ENCODE assay signal across 24 cellular contexts in the genomic region with DNA sequence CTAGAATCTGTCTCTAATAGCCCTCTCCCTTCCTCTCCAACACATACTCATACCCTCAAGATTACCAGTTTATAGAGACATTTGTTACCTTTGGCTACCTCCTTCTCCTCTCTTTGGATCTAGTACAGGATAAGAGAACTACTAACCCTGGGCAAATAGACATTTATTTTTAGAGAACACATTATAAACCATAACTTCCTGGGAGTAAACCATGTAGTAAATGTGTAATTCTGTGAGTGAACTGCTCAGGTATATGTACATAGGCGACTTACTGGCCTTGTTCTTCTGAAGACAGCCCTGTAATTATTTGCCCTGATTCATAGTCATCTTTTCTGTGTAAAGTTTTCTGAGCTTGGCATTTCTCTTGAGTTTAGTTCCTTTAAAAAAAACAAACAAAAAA.
A peak's percentile ranks its signal among the peaks of the same experiment; 100 is the strongest.
DNase-seq lines count a peak whose midpoint lies in the region; ATAC-seq and TF ChIP-seq lines count a peak whose summit lies in the region.
"Had no signal": no experiment of that assay in that cellular context is flagged by ENCODE, and none has a peak within 500 bp of the region (broad histone marks: within the 10 kb centered on the region; RNA-seq: fewer than 3 reads in every experiment).

No MANE protein-coding gene starts in this region.

- H3K27me3 Mint-ChIP-seq in activated naive CD8-positive, alpha-beta T cell treated with anti-CD3 and anti-CD28 coated beads, Interleukin-2, amount 10 ng/mL, durations not matched to agents 7 days and 5 days, result no peaks in the 10 kb centered on the region
- H3K27me3 Mint-ChIP-seq in activated naive CD8-positive, alpha-beta T cell treated with anti-CD3 and anti-CD28 coated beads, Interleukin-2, amount 50 U/mL, for 24 hours, result no peaks in the 10 kb centered on the region
- no peaks in the 10 kb centered on the region for H3K27me3 Mint-ChIP-seq in activated T-helper 17 cell treated with anti-CD3 and anti-CD28 coated beads, Interleukin-2, amount 50 U/mL, for 72 hours
- no peaks in the 10 kb centered on the region for H3K27me3 Mint-ChIP-seq in mesothelial cell of epicardium (ENCODE audit: low read depth)
- no peaks in the 10 kb centered on the region for H3K27me3 Mint-ChIP-seq in CD8-positive, alpha-beta memory T cell
- H3K27me3 Mint-ChIP-seq: stimulated activated memory B cell treated with anti-CD40 and anti-IgM and Interleukin-4, amounts not matched to agents 10 μg/mL and 1 μg/mL and 100 μg/mL, for 72 hours had no signal

- no peaks in the 10 kb centered on the region for H3K9me3 ChIP-seq in CD8-positive, alpha-beta memory T cell (ENCODE audit: low read length)
- no peaks in the 10 kb centered on the region for H3K9me3 ChIP-seq in ovary
- H3K9me3 ChIP-seq: HAP-1, Peyer's patch, SJCRH30, testis had no signal

- TF ChIP-seq EP300 in ovary (IDR thresholded peaks at IDR 0.05), result no peak

- no peak for TF ChIP-seq CTCF in mesothelial cell of epicardium (IDR thresholded peaks at IDR 0.05; ENCODE audit: unreplicated experiment)
- no peak for TF ChIP-seq CTCF in ovary (IDR thresholded peaks at IDR 0.05)

- ATAC-seq in activated naive CD8-positive, alpha-beta T cell treated with anti-CD3 and anti-CD28 coated beads, Interleukin-2, amount 10 ng/mL, durations not matched to agents 7 days and 5 days (ENCODE audit: low read depth), result no peak
- no peak for ATAC-seq in activated naive CD8-positive, alpha-beta T cell treated with anti-CD3 and anti-CD28 coated beads, Interleukin-2, amount 50 U/mL, for 24 hours
- peak; percentile 32 for ATAC-seq in activated T-helper 17 cell treated with anti-CD3 and anti-CD28 coated beads, Interleukin-2, amount 50 U/mL, for 72 hours (replicated peaks)
- no peak for ATAC-seq in GM18520 (IDR thresholded peaks at IDR 0.05; ENCODE audit: unreplicated experiment)
- ATAC-seq: stimulated activated memory B cell treated with anti-CD40 and anti-IgM and Interleukin-4, amounts not matched to agents 10 μg/mL and 1 μg/mL and 100 μg/mL, for 72 hours had no signal

- no peak for TF ChIP-seq POLR2A in ovary (IDR thresholded peaks at IDR 0.05)

- H3K36me3 ChIP-seq in CD8-positive, alpha-beta memory T cell (ENCODE audit: insufficient read depth, low read length), result no peaks in the 10 kb centered on the region
- no peaks in the 10 kb centered on the region for H3K36me3 ChIP-seq in ovary
- H3K36me3 ChIP-seq: Peyer's patch, SJCRH30 had no signal

- POLR2A ChIA-PET in activated naive CD8-positive, alpha-beta T cell treated with anti-CD3 and anti-CD28 coated beads, Interleukin-2, amount 10 ng/mL, durations not matched to agents 7 days and 5 days (lab: Charles Lee), result no interaction called here
- POLR2A ChIA-PET in CD8-positive, alpha-beta memory T cell (lab: Charles Lee), result no interaction called here

- CTCF ChIA-PET in CD8-positive, alpha-beta memory T cell (lab: Charles Lee), result no interaction called here

- H3K27ac ChIP-seq in CD8-positive, alpha-beta memory T cell (ENCODE audit: low read depth, low read length), result no peak overlapping the region
- no peak overlapping the region for H3K27ac ChIP-seq in ovary
- H3K27ac ChIP-seq: BLaER1 treated with 17β-estradiol and CSF1 and Interleukin-3, amounts not matched to agents 10 nM and 100 nM; dorsolateral prefrontal cortex; Peyer's patch; SJCRH30; spleen; testis had no signal

- 96 to 100% (median 97%) methylated on average over 1 of the region's 1 CpG for WGBS in ovary, 3 donors

- no peak overlapping the region for H3K4me3 ChIP-seq in CD8-positive, alpha-beta memory T cell (ENCODE audit: low read length)
- H3K4me3 ChIP-seq in ovary, result no peak overlapping the region
- H3K4me3 ChIP-seq: BLaER1 treated with 17β-estradiol and CSF1 and Interleukin-3, amounts not matched to agents 10 nM and 100 nM; dorsolateral prefrontal cortex; HAP-1; Peyer's patch; SJCRH30; spleen; testis had no signal

- H3K4me3 Mint-ChIP-seq in activated naive CD8-positive, alpha-beta T cell treated with anti-CD3 and anti-CD28 coated beads, Interleukin-2, amount 10 ng/mL, durations not matched to agents 7 days and 5 days, result peak overlapping the region; percentile 4
- no peak overlapping the region for H3K4me3 Mint-ChIP-seq in activated naive CD8-positive, alpha-beta T cell treated with anti-CD3 and anti-CD28 coated beads, Interleukin-2, amount 50 U/mL, for 24 hours
- peak overlapping the region; percentile 26 for H3K4me3 Mint-ChIP-seq in activated T-helper 17 cell treated with anti-CD3 and anti-CD28 coated beads, Interleukin-2, amount 50 U/mL, for 72 hours
- no peak overlapping the region for H3K4me3 Mint-ChIP-seq in mesothelial cell of epicardium
- peak overlapping the region in 3 of 7 donors; percentile 2 to 45 (median 7) for H3K4me3 Mint-ChIP-seq in CD8-positive, alpha-beta memory T cell
- H3K4me3 Mint-ChIP-seq: stimulated activated memory B cell treated with anti-CD40 and anti-IgM and Interleukin-4, amounts not matched to agents 10 μg/mL and 1 μg/mL and 100 μg/mL, for 72 hours had no signal

- no peak for DNase-seq in activated naive CD8-positive, alpha-beta T cell treated with anti-CD3 and anti-CD28 coated beads, Interleukin-2, amount 10 ng/mL, durations not matched to agents 7 days and 5 days
- DNase-seq in activated naive CD8-positive, alpha-beta T cell treated with anti-CD3 and anti-CD28 coated beads, Interleukin-2, amount 50 U/mL, for 24 hours, result no peak
- DNase-seq in mesothelial cell of epicardium (ENCODE audit: low spot score in 2 of 2, unreplicated experiment in 2 of 2) (no peak), ovary (no peak)
- DNase-seq in CD8-positive, alpha-beta memory T cell, result no peak
- DNase-seq: activated CD4-positive, alpha-beta T cell treated with anti-CD3 and anti-CD28 coated beads, Interleukin-2, amount 50 U/mL, for 1 hour; activated gamma-delta T cell treated with Interleukin-2 at 50 U/mL for 16 hours; amygdala; dorsolateral prefrontal cortex; head of caudate nucleus; Karpas-422; NCI-H1694; NCI-H2171 treated with DMSO at 0.1 percent for 48 hours; NCI-H526 treated with DMSO at 0.1 percent for 48 hours; Peyer's patch; SJCRH30; spleen; stimulated activated CD4-positive, alpha-beta T cell treated with anti-CD3 and anti-CD28 coated beads, Interleukin-2, amount 100 ng/mL, for 48 hours; testis had no signal

- no peaks in the 10 kb centered on the region for H3K4me1 ChIP-seq in CD8-positive, alpha-beta memory T cell (ENCODE audit: insufficient read depth, low read length)
- H3K4me1 ChIP-seq in ovary (ENCODE audit: insufficient read depth), result peaks cover 4% of the 10 kb centered on the region
- H3K4me1 ChIP-seq: HAP-1, Peyer's patch, SJCRH30, testis had no signal

- no peaks in the 10 kb centered on the region for H3K27me3 ChIP-seq in CD8-positive, alpha-beta memory T cell (ENCODE audit: insufficient read depth, low read length, poor library complexity, severe bottlenecking)
- no peaks in the 10 kb centered on the region for H3K27me3 ChIP-seq in ovary
- H3K27me3 ChIP-seq: BLaER1 treated with 17β-estradiol and CSF1 and Interleukin-3, amounts not matched to agents 10 nM and 100 nM; dorsolateral prefrontal cortex; Peyer's patch; SJCRH30; spleen; testis had no signal

- intact Hi-C loops in ovary (cut with DNase I), result no loop called here

- peaks cover 14% of the 10 kb centered on the region for H3K4me1 Mint-ChIP-seq in activated naive CD8-positive, alpha-beta T cell treated with anti-CD3 and anti-CD28 coated beads, Interleukin-2, amount 10 ng/mL, durations not matched to agents 7 days and 5 days
- peaks cover 37% of the 10 kb centered on the region for H3K4me1 Mint-ChIP-seq in activated naive CD8-positive, alpha-beta T cell treated with anti-CD3 and anti-CD28 coated beads, Interleukin-2, amount 50 U/mL, for 24 hours
- peaks cover 17% of the 10 kb centered on the region for H3K4me1 Mint-ChIP-seq in activated T-helper 17 cell treated with anti-CD3 and anti-CD28 coated beads, Interleukin-2, amount 50 U/mL, for 72 hours
- H3K4me1 Mint-ChIP-seq in mesothelial cell of epicardium, result peaks cover 24% of the 10 kb centered on the region
- peaks cover 65 to 86% (median 71%) of the 10 kb centered on the region in 3 donors for H3K4me1 Mint-ChIP-seq in CD8-positive, alpha-beta memory T cell

- H3K27ac Mint-ChIP-seq in activated naive CD8-positive, alpha-beta T cell treated with anti-CD3 and anti-CD28 coated beads, Interleukin-2, amount 10 ng/mL, durations not matched to agents 7 days and 5 days, result peak overlapping the region; percentile 5
- no peak overlapping the region for H3K27ac Mint-ChIP-seq in activated naive CD8-positive, alpha-beta T cell treated with anti-CD3 and anti-CD28 coated beads, Interleukin-2, amount 50 U/mL, for 24 hours
- peak overlapping the region; percentile 11 for H3K27ac Mint-ChIP-seq in activated T-helper 17 cell treated with anti-CD3 and anti-CD28 coated beads, Interleukin-2, amount 50 U/mL, for 72 hours
- peak overlapping the region; percentile 64 for H3K27ac Mint-ChIP-seq in mesothelial cell of epicardium
- peak overlapping the region in 4 of 8 donors; percentile 41 to 54 (median 48) for H3K27ac Mint-ChIP-seq in CD8-positive, alpha-beta memory T cell
- H3K27ac Mint-ChIP-seq: stimulated activated memory B cell treated with anti-CD40 and anti-IgM and Interleukin-4, amounts not matched to agents 10 μg/mL and 1 μg/mL and 100 μg/mL, for 72 hours had no signal

- peaks cover 26% of the 10 kb centered on the region for H3K36me3 Mint-ChIP-seq in activated naive CD8-positive, alpha-beta T cell treated with anti-CD3 and anti-CD28 coated beads, Interleukin-2, amount 10 ng/mL, durations not matched to agents 7 days and 5 days
- peaks cover 29% of the 10 kb centered on the region for H3K36me3 Mint-ChIP-seq in activated naive CD8-positive, alpha-beta T cell treated with anti-CD3 and anti-CD28 coated beads, Interleukin-2, amount 50 U/mL, for 24 hours (ENCODE audit: low read depth)
- peaks cover 34% of the 10 kb centered on the region for H3K36me3 Mint-ChIP-seq in activated T-helper 17 cell treated with anti-CD3 and anti-CD28 coated beads, Interleukin-2, amount 50 U/mL, for 72 hours (ENCODE audit: low read depth)
- H3K36me3 Mint-ChIP-seq in mesothelial cell of epicardium, result peaks cover 30% of the 10 kb centered on the region
- peaks cover 13 to 32% (median 25%) of the 10 kb centered on the region in 3 donors for H3K36me3 Mint-ChIP-seq in CD8-positive, alpha-beta memory T cell

- H3K9me3 Mint-ChIP-seq in activated naive CD8-positive, alpha-beta T cell treated with anti-CD3 and anti-CD28 coated beads, Interleukin-2, amount 10 ng/mL, durations not matched to agents 7 days and 5 days, result peaks cover 2% of the 10 kb centered on the region
- peaks cover 3% of the 10 kb centered on the region for H3K9me3 Mint-ChIP-seq in activated naive CD8-positive, alpha-beta T cell treated with anti-CD3 and anti-CD28 coated beads, Interleukin-2, amount 50 U/mL, for 24 hours
- H3K9me3 Mint-ChIP-seq in activated T-helper 17 cell treated with anti-CD3 and anti-CD28 coated beads, Interleukin-2, amount 50 U/mL, for 72 hours, result peaks cover under 1% of the 10 kb centered on the region
- H3K9me3 Mint-ChIP-seq in mesothelial cell of epicardium, result peaks cover 29% of the 10 kb centered on the region
- peaks cover 0 to 2% (median under 1%) of the 10 kb centered on the region in 5 donors for H3K9me3 Mint-ChIP-seq in CD8-positive, alpha-beta memory T cell

Comparison
In these comparisons a context has a peak if more than half of its experiments do, and no peak if none do; other contexts are left out.
1. H3K4me3 Mint-ChIP-seq: peak in activated naive CD8-positive, alpha-beta T cell treated with anti-CD3 and anti-CD28 coated beads, Interleukin-2, amount 10 ng/mL, durations not matched to agents 7 days and 5 days (single experiment) and activated T-helper 17 cell treated with anti-CD3 and anti-CD28 coated beads, Interleukin-2, amount 50 U/mL, for 72 hours (single experiment); none in activated naive CD8-positive, alpha-beta T cell treated with anti-CD3 and anti-CD28 coated beads, Interleukin-2, amount 50 U/mL, for 24 hours (single experiment) and mesothelial cell of epicardium (single experiment).